9 cellular contexts compared by ENCODE assay signal in the genomic region with DNA sequence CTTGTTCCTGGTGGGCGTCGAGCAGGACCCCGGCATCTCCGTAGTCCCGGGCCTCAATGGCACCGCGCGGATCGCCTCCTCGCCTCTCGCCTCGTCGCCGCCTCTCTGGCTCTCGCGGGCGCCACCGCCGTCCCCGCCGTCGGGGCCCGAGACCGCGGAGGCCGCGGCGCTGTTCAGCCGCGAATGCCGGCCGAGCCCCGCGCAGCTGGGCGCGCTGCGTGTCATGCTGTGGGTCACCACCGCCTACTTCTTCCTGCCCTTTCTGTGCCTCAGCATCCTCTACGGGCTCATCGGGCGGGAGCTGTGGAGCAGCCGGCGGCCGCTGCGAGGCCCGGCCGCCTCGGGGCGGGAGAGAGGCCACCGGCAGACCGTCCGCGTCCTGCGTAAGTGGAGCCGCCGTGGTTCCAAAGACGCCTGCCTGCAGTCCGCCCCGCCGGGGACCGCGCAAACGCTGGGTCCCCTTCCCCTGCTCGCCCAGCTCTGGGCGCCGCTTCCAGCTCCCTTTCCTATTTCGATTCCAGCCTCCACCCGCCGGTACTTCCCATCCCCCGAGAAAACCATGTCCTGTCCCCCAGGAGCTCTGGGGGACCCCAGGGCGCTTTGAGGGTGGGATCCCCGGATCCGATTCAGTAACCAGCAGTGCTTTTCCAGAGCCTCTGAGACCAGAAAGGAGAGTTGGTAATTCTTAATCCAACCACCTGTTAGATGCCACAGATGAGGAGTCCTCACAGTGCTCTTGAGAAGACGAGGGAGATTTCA. TPM values are rescaled to one million over a fixed set of nuclear protein-coding genes. Genes with fewer than 3 reads are reported as not detected.
DNase-seq lines count a peak whose midpoint lies in the region; ATAC-seq and TF ChIP-seq lines count a peak whose summit lies in the region.
"Had no signal": no experiment of that assay in that cellular context is flagged by ENCODE, and none has a peak within 500 bp of the region (broad histone marks: within the 10 kb centered on the region; RNA-seq: fewer than 3 reads in every experiment).

No MANE protein-coding gene starts in this region.

- H3K36me3 Mint-ChIP-seq in mesothelial cell of epicardium = no peaks in the 10 kb centered on the region

- H3K36me3 ChIP-seq in vagina = no peaks in the 10 kb centered on the region

- DNase-seq in left cardiac atrium (peak; percentile 33), cardiac septum (ENCODE audit: low spot score) (no peak), astrocyte of the hippocampus (ENCODE audit: low read depth, low spot score) (peak; percentile 28), mesothelial cell of epicardium (ENCODE audit: low spot score in 2 of 2, unreplicated experiment in 2 of 2) (no peak), vagina (ENCODE audit: extremely low spot score in 2 of 2) (no peak), NCI-H510A (lab: John Stamatoyannopoulos, UW) (no peak), NOMO-1 treated with dmso at 0.1 percent for 144 hours (lab: John Stamatoyannopoulos, UW; ENCODE audit: unreplicated experiment) (no peak), globus pallidus (ENCODE audit: low spot score) (no peak)
- DNase-seq: DND-41 had no signal

- TF ChIP-seq CTCF in mesothelial cell of epicardium (IDR thresholded peaks at IDR 0.05; ENCODE audit: unreplicated experiment) (no peak), vagina (IDR thresholded peaks at IDR 0.05) (no peak)

- no peak overlapping the region for H3K27ac ChIP-seq in vagina

- peaks cover 94% of the 10 kb centered on the region for H3K27me3 Mint-ChIP-seq in mesothelial cell of epicardium (ENCODE audit: low read depth)

- H3K27me3 ChIP-seq in vagina = peaks cover 18% of the 10 kb centered on the region

- peak; percentile 25 to 34 for ATAC-seq in left cardiac atrium

- H3K9me3 Mint-ChIP-seq in mesothelial cell of epicardium = no peaks in the 10 kb centered on the region

- no peaks in the 10 kb centered on the region for H3K9me3 ChIP-seq in vagina

- intact Hi-C loops in left cardiac atrium (cut with DNase I) = no loop called here
- intact Hi-C loops in cardiac septum (cut with DNase I) = no loop called here
- intact Hi-C loops in vagina (cut with DNase I) = no loop called here

- TF ChIP-seq POLR2A in vagina (IDR thresholded peaks at IDR 0.05) = no peak

- H3K4me1 ChIP-seq in vagina = peaks cover 5% of the 10 kb centered on the region

- H3K4me3 Mint-ChIP-seq in mesothelial cell of epicardium = peak overlapping the region; percentile 58

- no peak overlapping the region for H3K27ac Mint-ChIP-seq in mesothelial cell of epicardium

- peak overlapping the region; percentile 42 to 53 for H3K4me3 ChIP-seq in vagina

- H3K4me1 Mint-ChIP-seq in mesothelial cell of epicardium = peaks cover 14% of the 10 kb centered on the region

RNA-seq across cellular contexts. Expression of a gene that starts 0.9 kb away (rescaled TPM):
- total RNA-seq in left cardiac atrium (not detected), cardiac septum (not detected), mesothelial cell of epicardium (0.18 TPM in 1 of 3 replicates, not detected in the others), vagina (not detected)

RNA-seq across cellular contexts. Expression of a gene that starts 26.7 kb away (rescaled TPM):
- total RNA-seq in left cardiac atrium (10 to 100 TPM; 11.7 to 13.6 TPM), cardiac septum (7.1 TPM), mesothelial cell of epicardium (9.2 to 11.7 TPM (median 10.4 TPM) in 3 replicates), vagina (6.9 TPM)

Comparison
In these comparisons a context has a peak if more than half of its experiments do, and no peak if none do; other contexts are left out.
1. DNase-seq: peak in left cardiac atrium (single experiment) and astrocyte of the hippocampus (single experiment); none in cardiac septum (single experiment), mesothelial cell of epicardium (0 of 2), vagina (0 of 2), NCI-H510A (single experiment), NOMO-1 treated with dmso at 0.1 percent for 144 hours (single experiment) and globus pallidus (single experiment).